In the genomic region with DNA sequence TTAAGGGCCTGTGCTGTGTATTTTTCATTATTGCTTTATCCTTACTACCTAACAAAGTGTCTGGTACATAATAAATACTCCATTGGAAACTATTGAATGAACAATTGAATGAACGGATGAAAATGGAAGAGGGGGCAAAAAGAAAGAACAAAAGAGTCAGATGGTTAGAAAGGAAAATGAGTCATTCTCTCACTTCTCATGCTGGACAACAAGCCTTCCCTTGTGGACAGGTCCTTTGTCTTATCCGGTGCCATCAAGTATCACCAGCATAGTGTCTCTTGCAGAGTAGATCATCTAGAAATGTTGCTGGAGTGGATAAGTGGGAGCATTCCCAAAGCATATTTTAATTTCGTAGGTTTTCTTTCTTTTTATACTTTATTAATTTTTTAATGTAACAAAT, we compare ENCODE assay signal across 19 cellular contexts.
A peak's percentile ranks its signal among the peaks of the same experiment; 100 is the strongest.
DNase-seq lines count a peak whose midpoint lies in the region; ATAC-seq and TF ChIP-seq lines count a peak whose summit lies in the region.
"Had no signal": no experiment of that assay in that cellular context is flagged by ENCODE, and none has a peak within 500 bp of the region (broad histone marks: within the 10 kb centered on the region; RNA-seq: fewer than 3 reads in every experiment).

No MANE protein-coding gene starts in this region.

- H2BK120ac ChIP-seq in neuronal stem cell (ENCODE audit: low read depth, low read length) = no peak overlapping the region

- no peaks in the 10 kb centered on the region for H3K27me3 ChIP-seq in neuronal stem cell (ENCODE audit: control insufficient read depth in 3 of 3, insufficient read depth in 3 of 3, low read depth in 1 of 3, low read length in 3 of 3)
- H3K27me3 ChIP-seq: BLaER1 treated with 17β-estradiol and CSF1 and Interleukin-3, amounts not matched to agents 10 nM and 100 nM had no signal

- H3K27me3 Mint-ChIP-seq in HFFc6 (ENCODE audit: insufficient read depth) (peaks cover 39% of the 10 kb centered on the region), mesothelial cell of epicardium (ENCODE audit: low read depth) (no peaks in the 10 kb centered on the region)
- H3K27me3 Mint-ChIP-seq: CD8-positive, alpha-beta memory T cell had no signal

- no peak overlapping the region for H3K4me3 ChIP-seq in neuronal stem cell (ENCODE audit: low read length in 2 of 2)
- H3K4me3 ChIP-seq: BLaER1 treated with 17β-estradiol and CSF1 and Interleukin-3, amounts not matched to agents 10 nM and 100 nM had no signal

- DNase-seq in HFFc6 = no peak
- DNase-seq in dermis blood vessel endothelial cell = peak; percentile 2
- no peak for DNase-seq in mesothelial cell of epicardium (ENCODE audit: low spot score in 2 of 2, unreplicated experiment in 2 of 2)
- DNase-seq in posterior cingulate gyrus = no peak
- DNase-seq in neuronal stem cell (ENCODE audit: low spot score) = no peak
- no peak for DNase-seq in activated naive CD4-positive, alpha-beta T cell treated with anti-CD3 and anti-CD28 coated beads, Interleukin-2, amount 50 U/mL, for 72 hours (ENCODE audit: low spot score in 2 of 2)
- no peak for DNase-seq in GM10266 (ENCODE audit: extremely low spot score)
- DNase-seq: ACHN; CD8-positive, alpha-beta memory T cell; NCI-H1105; NCI-H2029 treated with DMSO at 0.1 percent for 48 hours; NCI-H226; NCI-H524; NCI-H82; SIG-M5 had no signal

- peak overlapping the region; percentile 52 for H3K27ac Mint-ChIP-seq in HFFc6
- peak overlapping the region; percentile 8 for H3K27ac Mint-ChIP-seq in mesothelial cell of epicardium
- no peak overlapping the region for H3K27ac Mint-ChIP-seq in activated naive CD4-positive, alpha-beta T cell treated with anti-CD3 and anti-CD28 coated beads, Interleukin-2, amount 50 U/mL, for 72 hours

- H3K4me3 Mint-ChIP-seq in HFFc6 (peak overlapping the region; percentile 20; the same call in 1 of the 2 replicates), mesothelial cell of epicardium (no peak overlapping the region)
- H3K4me3 Mint-ChIP-seq: CD8-positive, alpha-beta memory T cell had no signal

- H3K27ac ChIP-seq in neuronal stem cell (replicated peaks; ENCODE audit: low read length) = no peak overlapping the region
- H3K27ac ChIP-seq: BLaER1 treated with 17β-estradiol and CSF1 and Interleukin-3, amounts not matched to agents 10 nM and 100 nM; KMS-11 had no signal

- no peak overlapping the region for H3K18ac ChIP-seq in neuronal stem cell (ENCODE audit: low read length)

- H3K4me2 ChIP-seq in neuronal stem cell (ENCODE audit: insufficient read depth, low read length, poor library complexity, severe bottlenecking) = no peak overlapping the region
- H3K4me2 ChIP-seq: BLaER1 treated with 17β-estradiol and CSF1 and Interleukin-3, amounts not matched to agents 10 nM and 100 nM; KMS-11 had no signal

- H3K79me1 ChIP-seq in neuronal stem cell (ENCODE audit: low read depth, low read length) = no peaks in the 10 kb centered on the region

- H3K14ac ChIP-seq in neuronal stem cell (ENCODE audit: low read length) = no peak overlapping the region

- H3K36me3 ChIP-seq in neuronal stem cell (replicated peaks in 1 of 2; ENCODE audit: control insufficient read depth in 2 of 2, insufficient read depth in 2 of 2, low read length in 2 of 2) = peaks cover 0 to 5% of the 10 kb centered on the region in 2 donors

- TF ChIP-seq CTCF in HFFc6 (IDR thresholded peaks at IDR 0.05) (no peak), mesothelial cell of epicardium (IDR thresholded peaks at IDR 0.05; ENCODE audit: unreplicated experiment) (no peak), GM10266 (IDR thresholded peaks at IDR 0.05; ENCODE audit: control insufficient read depth, insufficient read depth, low read depth, missing control alignments) (no peak)

- no peaks in the 10 kb centered on the region for H3K9me3 ChIP-seq in neuronal stem cell (replicated peaks in 1 of 2; ENCODE audit: control insufficient read depth in 2 of 2, insufficient read depth in 1 of 2, low read depth in 1 of 2, low read length in 2 of 2)
- H3K9me3 ChIP-seq: BLaER1 treated with 17β-estradiol and CSF1 and Interleukin-3, amounts not matched to agents 10 nM and 100 nM had no signal

- H2BK5ac ChIP-seq in neuronal stem cell (ENCODE audit: low read length) = no peak overlapping the region

- no peak overlapping the region for H4K91ac ChIP-seq in neuronal stem cell (ENCODE audit: low read depth, low read length, poor library complexity)

- no CpG with 5 or more reads among the region's 3 CpGs for WGBS in neuronal stem cell (ENCODE audit: extremely low coverage in 2 of 2, insufficient read length in 2 of 2, insufficient replicate concordance in 1 of 2), 2 donors

- H3K23ac ChIP-seq in neuronal stem cell (ENCODE audit: low read depth, low read length, poor library complexity) = no peak overlapping the region

- intact Hi-C loops in posterior cingulate gyrus (cut with DNase I) = no loop called here

- H3K36me3 Mint-ChIP-seq in HFFc6 (ENCODE audit: low read depth) (peaks cover 77% of the 10 kb centered on the region), mesothelial cell of epicardium (peaks cover 38% of the 10 kb centered on the region)
- H3K36me3 Mint-ChIP-seq in activated naive CD4-positive, alpha-beta T cell treated with anti-CD3 and anti-CD28 coated beads, Interleukin-2, amount 50 U/mL, for 72 hours = peaks cover 21 to 27% of the 10 kb centered on the region in 2 donors

- H3K4me1 ChIP-seq in neuronal stem cell (ENCODE audit: control insufficient read depth in 2 of 2, insufficient read depth in 1 of 2, low read depth in 1 of 2, low read length in 2 of 2) = peaks cover 0 to 2% of the 10 kb centered on the region in 2 donors
- H3K4me1 ChIP-seq: BLaER1 treated with 17β-estradiol and CSF1 and Interleukin-3, amounts not matched to agents 10 nM and 100 nM had no signal

- no peak overlapping the region for H2BK15ac ChIP-seq in neuronal stem cell (ENCODE audit: low read length)

- H2AFZ ChIP-seq in neuronal stem cell (ENCODE audit: low read length) = no peak overlapping the region

- no peak overlapping the region for H3K9ac ChIP-seq in neuronal stem cell (ENCODE audit: low read depth, low read length, poor library complexity)
- H3K9ac ChIP-seq: BLaER1 treated with 17β-estradiol and CSF1 and Interleukin-3, amounts not matched to agents 10 nM and 100 nM; KMS-11 had no signal

- no peak overlapping the region for H2AK5ac ChIP-seq in neuronal stem cell (ENCODE audit: low read depth, low read length)

- H3K9me3 Mint-ChIP-seq in HFFc6 = peaks cover 3% of the 10 kb centered on the region; the same call in 1 of the 2 replicates
- H3K9me3 Mint-ChIP-seq in mesothelial cell of epicardium = peaks cover 4% of the 10 kb centered on the region
- peaks cover 5 to 9% of the 10 kb centered on the region in 2 donors for H3K9me3 Mint-ChIP-seq in activated naive CD4-positive, alpha-beta T cell treated with anti-CD3 and anti-CD28 coated beads, Interleukin-2, amount 50 U/mL, for 72 hours
- H3K9me3 Mint-ChIP-seq: CD8-positive, alpha-beta memory T cell had no signal

- H3K4ac ChIP-seq in neuronal stem cell (ENCODE audit: low read length) = no peak overlapping the region

- H3K4me1 Mint-ChIP-seq in HFFc6 (ENCODE audit: low read depth) (peaks cover 54% of the 10 kb centered on the region), mesothelial cell of epicardium (no peaks in the 10 kb centered on the region)

- no peak for ATAC-seq in activated naive CD4-positive, alpha-beta T cell treated with anti-CD3 and anti-CD28 coated beads, Interleukin-2, amount 50 U/mL, for 72 hours
- ATAC-seq: HCT116, Panc1 had no signal

- no peak overlapping the region for H4K8ac ChIP-seq in neuronal stem cell (ENCODE audit: low read depth, low read length)

- no peak overlapping the region for H2BK12ac ChIP-seq in neuronal stem cell (ENCODE audit: low read length)

Comparison
In these comparisons a context has a peak if more than half of its experiments do, and no peak if none do; other contexts are left out.
1. H3K27ac Mint-ChIP-seq: peak in HFFc6 (single experiment) and mesothelial cell of epicardium (single experiment); none in activated naive CD4-positive, alpha-beta T cell treated with anti-CD3 and anti-CD28 coated beads, Interleukin-2, amount 50 U/mL, for 72 hours (0 of 2).